In genomic region chr2:96305091-96305978, GRCh38 we compare ENCODE assay signal across 1 cellular context.
A peak's percentile ranks its signal among the peaks of the same experiment; 100 is the strongest.
TF ChIP-seq lines count a peak whose summit lies in the region.

Gene SNRNP200, minus strand, starts transcription at chr2:96305546. Its CDS starts 109 bp downstream, at chr2:96305437.

TF ChIP-seq in K562, 482 proteins besides CTCF, POLR2A, EP300 and RAD21 (continued from another document and continues in another):
- TF ChIP-seq JUND (IDR thresholded peaks at IDR 0.05; ENCODE audit: borderline replicate concordance, low read depth, low read length) (peak; percentile 47), JUND (tag; IDR thresholded peaks at IDR 0.05; ENCODE audit: borderline replicate concordance, low read depth, low read length) (no peak; the same call in 2 of the 3 replicates), ZNF274 (IDR thresholded peaks at IDR 0.05; ENCODE audit: borderline replicate concordance, low read depth, low read length) (no peak), ZNF76 (CRISPR knock-in tag; IDR thresholded peaks at IDR 0.05; ENCODE audit: borderline replicate concordance) (no peak), BDP1 (IDR thresholded peaks at IDR 0.05; ENCODE audit: insufficient read depth, insufficient read length) (no peak), POLR2AphosphoS5 (IDR thresholded peaks at IDR 0.05; ENCODE audit: control insufficient read depth, insufficient read depth, low read depth, low read length) (peak; percentile 71), NFATC3 (IDR thresholded peaks at IDR 0.05) (no peak; the same call in 1 of the 2 replicates), ZNF212 (CRISPR knock-in tag; IDR thresholded peaks at IDR 0.05) (no peak), HBP1 (CRISPR knock-in tag; IDR thresholded peaks at IDR 0.05) (no peak), ILK (tag; IDR thresholded peaks at IDR 0.05; ENCODE audit: borderline replicate concordance, low read depth) (no peak), TFAM (CRISPR knock-in tag; conservative IDR thresholded peaks at IDR 0.05) (no peak), CBX2 (IDR thresholded peaks at IDR 0.05; ENCODE audit: insufficient read depth, low read length, poor library complexity, severe bottlenecking) (no peak), RBM17 (IDR thresholded peaks at IDR 0.05; ENCODE audit: borderline replicate concordance, low read depth, low read length) (no peak), DACH1 (IDR thresholded peaks at IDR 0.05; ENCODE audit: partially characterized antibody) (no peak), GATA2 (CRISPR knock-in tag; IDR thresholded peaks at IDR 0.05) (no peak), BCOR (IDR thresholded peaks at IDR 0.05) (no peak), CHD1 (IDR thresholded peaks at IDR 0.05; ENCODE audit: low read length) (peak; percentile 28), ZNF518B (CRISPR knock-in tag; IDR thresholded peaks at IDR 0.05) (no peak), ARID4B (CRISPR knock-in tag; IDR thresholded peaks at IDR 0.05) (peak; percentile 93), MBD1 (CRISPR knock-in tag; IDR thresholded peaks at IDR 0.05) (no peak), POLR3G (IDR thresholded peaks at IDR 0.05; ENCODE audit: extremely low read depth, insufficient read length, insufficient replicate concordance) (no peak), ZHX1 (conservative IDR thresholded peaks at IDR 0.05; ENCODE audit: low read length) (no peak), KHSRP (IDR thresholded peaks at IDR 0.05) (no peak), ZKSCAN8 (CRISPR knock-in tag; IDR thresholded peaks at IDR 0.05) (no peak), GTF3C2 (IDR thresholded peaks at IDR 0.05; ENCODE audit: borderline replicate concordance, extremely low read depth, insufficient read length) (no peak), RBM15 (IDR thresholded peaks at IDR 0.05; ENCODE audit: insufficient read depth, low read length) (no peak), ZNF398 (CRISPR knock-in tag; IDR thresholded peaks at IDR 0.05) (no peak), TCF7L2 (IDR thresholded peaks at IDR 0.05; ENCODE audit: low read depth, low read length) (no peak), ZNF668 (CRISPR knock-in tag; IDR thresholded peaks at IDR 0.05) (no peak), RREB1 (CRISPR knock-in tag; IDR thresholded peaks at IDR 0.05) (no peak)
